Comparison of ENCODE assay signal across 14 cellular contexts in the genomic region with DNA sequence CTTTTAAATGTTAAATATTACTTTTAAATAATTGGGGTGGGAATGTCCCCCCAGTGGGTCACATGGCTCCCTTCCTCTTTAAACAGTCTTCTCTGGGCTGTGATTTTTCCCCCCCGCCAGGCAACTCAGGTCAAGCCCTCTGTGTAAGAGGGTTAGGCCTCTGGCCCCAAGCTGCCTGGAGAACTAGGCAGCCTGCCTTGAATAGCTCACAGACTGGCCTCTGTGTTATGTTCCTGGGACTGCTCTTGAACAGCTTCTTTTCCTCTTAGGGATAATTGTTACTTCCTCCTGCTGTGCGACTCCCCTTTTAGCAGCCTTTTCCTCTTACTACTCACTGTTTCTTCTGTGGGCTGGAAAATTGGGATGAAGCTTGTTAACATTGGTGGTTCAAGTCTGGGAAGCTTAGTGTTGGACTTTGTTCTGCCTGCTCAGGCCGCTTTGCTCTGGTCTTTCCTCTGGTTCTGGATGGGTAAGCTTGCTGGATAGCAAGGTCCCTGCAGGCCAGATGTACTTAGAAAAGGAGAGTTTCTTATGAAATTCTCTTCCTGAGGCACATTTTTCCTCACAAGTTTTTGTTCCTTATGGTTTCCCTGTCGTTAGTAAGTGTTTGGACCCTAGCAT. TPM values are rescaled to one million over a fixed set of nuclear protein-coding genes. Genes with fewer than 3 reads are reported as not detected.
DNase-seq lines count a peak whose midpoint lies in the region; ATAC-seq and TF ChIP-seq lines count a peak whose summit lies in the region.
"Had no signal": no experiment of that assay in that cellular context is flagged by ENCODE, and none has a peak within 500 bp of the region (broad histone marks: within the 10 kb centered on the region; RNA-seq: fewer than 3 reads in every experiment).

No MANE protein-coding gene starts in this region.

- H3K36me3 ChIP-seq in BLaER1 treated with 17β-estradiol and CSF1 and Interleukin-3, amounts not matched to agents 10 nM and 100 nM, result peaks cover 16 to 45% (median 39%) of the 10 kb centered on the region in 11 experiments; a peak in 21 of 22 replicates
- peaks cover 0 to 45% of the 10 kb centered on the region in 2 experiments; a peak in 1 of 3 replicates for H3K36me3 ChIP-seq in HEK293 (ENCODE audit: control insufficient read depth in 2 of 2, insufficient read depth in 1 of 2, low read length in 2 of 2)
- H3K36me3 ChIP-seq in naive thymus-derived CD4-positive, alpha-beta T cell (ENCODE audit: control insufficient read depth in 2 of 3, insufficient read depth in 3 of 3, low read length in 3 of 3), result peaks cover 0 to 32% (median 0%) of the 10 kb centered on the region in 3 experiments

- H3K9me3 ChIP-seq in BLaER1 treated with 17β-estradiol and CSF1 and Interleukin-3, amounts not matched to agents 10 nM and 100 nM (replicated peaks in 1 of 11), result no peaks in the 10 kb centered on the region
- no peaks in the 10 kb centered on the region for H3K9me3 ChIP-seq in HEK293 (ENCODE audit: control insufficient read depth, insufficient read depth, low read depth, low read length)
- H3K9me3 ChIP-seq in naive thymus-derived CD4-positive, alpha-beta T cell (ENCODE audit: control insufficient read depth in 2 of 3, low read length in 3 of 3), result no peaks in the 10 kb centered on the region
- H3K9me3 ChIP-seq: lower lobe of right lung had no signal

- peak overlapping the region in 10 of 11 experiments; percentile 21 to 98 (median 88); a peak in 16 of 22 replicates for H3K27ac ChIP-seq in BLaER1 treated with 17β-estradiol and CSF1 and Interleukin-3, amounts not matched to agents 10 nM and 100 nM
- no peak overlapping the region for H3K27ac ChIP-seq in HEK293 (ENCODE audit: extremely low read depth, low read depth, low read length)
- H3K27ac ChIP-seq in naive thymus-derived CD4-positive, alpha-beta T cell (ENCODE audit: low read depth, low read length), result peak overlapping the region; percentile 38

- H3K4me1 ChIP-seq in BLaER1 treated with 17β-estradiol and CSF1 and Interleukin-3, amounts not matched to agents 10 nM and 100 nM, result peaks cover 46 to 92% (median 87%) of the 10 kb centered on the region in 10 experiments
- H3K4me1 ChIP-seq in HEK293 (ENCODE audit: control insufficient read depth, insufficient read depth, low read length), result no peaks in the 10 kb centered on the region
- peaks cover 57 to 71% of the 10 kb centered on the region in 2 donors for H3K4me1 ChIP-seq in naive thymus-derived CD4-positive, alpha-beta T cell (ENCODE audit: control insufficient read depth in 2 of 2, insufficient read depth in 2 of 2, low read length in 2 of 2)

- H3K27me3 ChIP-seq in BLaER1 treated with 17β-estradiol and CSF1 and Interleukin-3, amounts not matched to agents 10 nM and 100 nM, result no peaks in the 10 kb centered on the region
- no peaks in the 10 kb centered on the region for H3K27me3 ChIP-seq in naive thymus-derived CD4-positive, alpha-beta T cell (ENCODE audit: control insufficient read depth in 2 of 2, insufficient read depth in 2 of 2, low read length in 2 of 2)

- H3K9ac ChIP-seq in BLaER1 treated with 17β-estradiol and CSF1 and Interleukin-3, amounts not matched to agents 10 nM and 100 nM, result peak overlapping the region; percentile 86 to 98 (median 92); a peak in 21 of 22 replicates

- peaks cover 82% of the 10 kb centered on the region for H3K4me1 Mint-ChIP-seq in activated naive CD8-positive, alpha-beta T cell treated with anti-CD3 and anti-CD28 coated beads, Interleukin-2, amount 50 U/mL, for 24 hours
- peaks cover 72 to 92% (median 88%) of the 10 kb centered on the region in 7 donors for H3K4me1 Mint-ChIP-seq in naive thymus-derived CD4-positive, alpha-beta T cell

- H3K9me3 Mint-ChIP-seq in activated naive CD8-positive, alpha-beta T cell treated with anti-CD3 and anti-CD28 coated beads, Interleukin-2, amount 50 U/mL, for 24 hours, result no peaks in the 10 kb centered on the region
- H3K9me3 Mint-ChIP-seq in naive thymus-derived CD4-positive, alpha-beta T cell, result peaks cover 0 to 2% (median 0%) of the 10 kb centered on the region in 11 donors

- peak overlapping the region; percentile 25 for H3K4me3 Mint-ChIP-seq in activated naive CD8-positive, alpha-beta T cell treated with anti-CD3 and anti-CD28 coated beads, Interleukin-2, amount 50 U/mL, for 24 hours
- peak overlapping the region; percentile 54 to 95 (median 82) for H3K4me3 Mint-ChIP-seq in naive thymus-derived CD4-positive, alpha-beta T cell

- CTCF ChIA-PET in HEK293 (lab: Yijun Ruan, JAX), result interaction anchor here (0.7 to 4.1 kb wide), 6 partner anchors 8 to 1057 kb away, joined by 3 to 21 read pairs (median 4); a partner anchor contains a TSS
- CTCF ChIA-PET in naive thymus-derived CD4-positive, alpha-beta T cell (lab: Charles Lee), result interaction anchor here (5.7 to 9.5 kb wide), 2 partner anchors 10 to 172 kb away, joined by 67 to 137 read pairs; a partner anchor contains a TSS

- in situ Hi-C loops in G401 (cut with HindIII; ENCODE audit: low sequenced_read_pairs), result no loop called here

- intact Hi-C loops in naive thymus-derived CD4-positive, alpha-beta T cell (cut with micrococcal nuclease), result loop anchor here (5.0 kb wide), 5 partner anchors 269 to 1436 kb away; a partner anchor contains a TSS

- peaks cover 13% of the 10 kb centered on the region for H3K36me3 Mint-ChIP-seq in activated naive CD8-positive, alpha-beta T cell treated with anti-CD3 and anti-CD28 coated beads, Interleukin-2, amount 50 U/mL, for 24 hours (ENCODE audit: low read depth)
- peaks cover 4 to 28% (median 13%) of the 10 kb centered on the region in 5 donors for H3K36me3 Mint-ChIP-seq in naive thymus-derived CD4-positive, alpha-beta T cell

- POLR2A ChIA-PET in HEK293 (lab: Yijun Ruan, JAX), result no interaction called here
- POLR2A ChIA-PET in naive thymus-derived CD4-positive, alpha-beta T cell (lab: Charles Lee), result interaction anchor here (2.2 to 5.1 kb wide), 3 partner anchors 8 to 173 kb away, joined by 8 to 66 read pairs (median 48); a partner anchor contains a TSS

- DNase-seq in activated naive CD8-positive, alpha-beta T cell treated with anti-CD3 and anti-CD28 coated beads, Interleukin-2, amount 50 U/mL, for 24 hours, result no peak
- DNase-seq in naive thymus-derived CD4-positive, alpha-beta T cell, result no peak
- DNase-seq in DMS 273 treated with DMSO at 0.1 percent for 48 hours (lab: John Stamatoyannopoulos, UW), result no peak
- no peak for DNase-seq in G401 (ENCODE audit: low spot score)
- DNase-seq in COR-L47 (lab: John Stamatoyannopoulos, UW), result no peak
- DNase-seq in LoVo (ENCODE audit: low spot score), result no peak
- DNase-seq: activated CD4-positive, alpha-beta T cell treated with anti-CD3 and anti-CD28 coated beads, Interleukin-2, amount 50 U/mL, for 4 hours; DMS79 treated with DMSO at 0.1 percent for 48 hours; lower lobe of right lung; NCI-H2029; RPMI8226 had no signal

- peaks cover 0 to 46% (median 0%) of the 10 kb centered on the region in 11 experiments; a peak in 3 of 22 replicates for H4K20me1 ChIP-seq in BLaER1 treated with 17β-estradiol and CSF1 and Interleukin-3, amounts not matched to agents 10 nM and 100 nM

- peak overlapping the region in 6 of 10 experiments; percentile 78 to 89 (median 84); a peak in 7 of 20 replicates for H3K4me3 ChIP-seq in BLaER1 treated with 17β-estradiol and CSF1 and Interleukin-3, amounts not matched to agents 10 nM and 100 nM
- no peak overlapping the region for H3K4me3 ChIP-seq in HEK293 (ENCODE audit: low read depth, low read length)
- H3K4me3 ChIP-seq in naive thymus-derived CD4-positive, alpha-beta T cell (ENCODE audit: low read length), result no peak overlapping the region
- H3K4me3 ChIP-seq: lower lobe of right lung had no signal

- H3K27ac Mint-ChIP-seq in activated naive CD8-positive, alpha-beta T cell treated with anti-CD3 and anti-CD28 coated beads, Interleukin-2, amount 50 U/mL, for 24 hours, result peak overlapping the region; percentile 15
- H3K27ac Mint-ChIP-seq in naive thymus-derived CD4-positive, alpha-beta T cell, result peak overlapping the region; percentile 38 to 87 (median 78)

- ATAC-seq in activated naive CD8-positive, alpha-beta T cell treated with anti-CD3 and anti-CD28 coated beads, Interleukin-2, amount 50 U/mL, for 24 hours, result no peak
- ATAC-seq in naive thymus-derived CD4-positive, alpha-beta T cell, result no peak
- ATAC-seq: lower lobe of right lung had no signal

- no peak for TF ChIP-seq CTCF in HEK293 (tag by site-specific recombination; IDR thresholded peaks at IDR 0.05)

- peak overlapping the region; percentile 84 to 99 (median 97) for H3K4me2 ChIP-seq in BLaER1 treated with 17β-estradiol and CSF1 and Interleukin-3, amounts not matched to agents 10 nM and 100 nM

- no peaks in the 10 kb centered on the region for H3K27me3 Mint-ChIP-seq in activated naive CD8-positive, alpha-beta T cell treated with anti-CD3 and anti-CD28 coated beads, Interleukin-2, amount 50 U/mL, for 24 hours
- no peaks in the 10 kb centered on the region for H3K27me3 Mint-ChIP-seq in naive thymus-derived CD4-positive, alpha-beta T cell

TF ChIP-seq in HEK293, 187 proteins besides CTCF, POLR2A, EP300 and RAD21:
- TF ChIP-seq ZNF311 (tag by site-specific recombination; IDR thresholded peaks at IDR 0.05; ENCODE audit: borderline replicate concordance), result no peak
- TF ChIP-seq ZNF600 (tag by site-specific recombination; IDR thresholded peaks at IDR 0.05), result 0 out of 2 replicates have a peak, but pooled peaks have one; percentile 28

RNA-seq across cellular contexts. Expression of a gene that starts 2.2 kb away (rescaled TPM):
- 10 to 100 TPM; 34.4 to 65.0 (median 41.7) TPM for total RNA-seq in naive thymus-derived CD4-positive, alpha-beta T cell
- 100 to 1,000 TPM in 1 of 2 donors, 10 to 100 TPM in 1; 92.9 to 115 TPM for polyA plus RNA-seq in naive thymus-derived CD4-positive, alpha-beta T cell
- 67.9 and 69.7 TPM in 2 replicates for total RNA-seq in G401 (2014; rRNA removed; shearing (Covaris generic))

RNA-seq across cellular contexts. Expression of a gene that starts 33.6 kb away (rescaled TPM):
- total RNA-seq in naive thymus-derived CD4-positive, alpha-beta T cell, result 1 to 10 TPM; 1.3 to 5.1 (median 3.3) TPM
- polyA plus RNA-seq in naive thymus-derived CD4-positive, alpha-beta T cell, result under 1 TPM in 1 of 2 donors, not detected in 1; 0.14 TPM
- total RNA-seq in G401 (2014; rRNA removed; shearing (Covaris generic)), result under 0.01 TPM in 1 of 2 replicates, not detected in the other
- total RNA-seq: skeletal muscle tissue had no signal

Comparison
In these comparisons a context has a peak if more than half of its experiments do, and no peak if none do; other contexts are left out.
1. H3K4me3 ChIP-seq: peak in BLaER1 treated with 17β-estradiol and CSF1 and Interleukin-3, amounts not matched to agents 10 nM and 100 nM (6 of 10); none in HEK293 (single experiment) and naive thymus-derived CD4-positive, alpha-beta T cell (single experiment).